In genomic region chr5:96729156-96729555, GRCh38 we compare ENCODE assay signal across 1 cellular context.
TF ChIP-seq lines count a peak whose summit lies in the region.

No MANE protein-coding gene starts in this region.

TF ChIP-seq in GM23338, 12 proteins besides CTCF, POLR2A, EP300 and RAD21:
- TF ChIP-seq ZNF462 (CRISPR knock-in tag; IDR thresholded peaks at IDR 0.05) (no peak), JUNB (IDR thresholded peaks at IDR 0.05; ENCODE audit: unreplicated experiment) (no peak)
